20 cellular contexts compared by ENCODE assay signal in genomic region chr2:20565623-20566236, GRCh38.
DNase-seq lines count a peak whose midpoint lies in the region; ATAC-seq and TF ChIP-seq lines count a peak whose summit lies in the region.
"Had no signal": no experiment of that assay in that cellular context is flagged by ENCODE, and none has a peak within 500 bp of the region (broad histone marks: within the 10 kb centered on the region; RNA-seq: fewer than 3 reads in every experiment).

No MANE protein-coding gene starts in this region.

- H3K4me1 ChIP-seq in endodermal cell (ENCODE audit: control insufficient read depth, insufficient read depth, low read length) (no peaks in the 10 kb centered on the region), mesodermal cell (ENCODE audit: control insufficient read depth, insufficient read depth, low read length, poor library complexity, severe bottlenecking) (peaks cover 64% of the 10 kb centered on the region)

- H3K9me3 ChIP-seq in endodermal cell (ENCODE audit: control insufficient read depth, low read length) (no peaks in the 10 kb centered on the region), mesodermal cell (ENCODE audit: control insufficient read depth, low read length) (no peaks in the 10 kb centered on the region)

- peaks cover under 1% of the 10 kb centered on the region for H3K27me3 Mint-ChIP-seq in endodermal cell (ENCODE audit: insufficient read depth)
- H3K27me3 Mint-ChIP-seq: natural killer cell treated with Interleukin-12 subunit alpha and Interleukin-12 subunit beta and Interleukin-15 and Interleukin-18, amount 100 ng/mL, for 72 hours had no signal

- no peak overlapping the region for H3K27ac Mint-ChIP-seq in endodermal cell
- H3K27ac Mint-ChIP-seq: CD8-positive, alpha-beta memory T cell; natural killer cell treated with Interleukin-12 subunit alpha and Interleukin-12 subunit beta and Interleukin-15 and Interleukin-18, amount 100 ng/mL, for 72 hours had no signal

- peak; percentile 8 to 35 for DNase-seq in NCI-H526 (lab: John Stamatoyannopoulos, UW)
- peak; percentile 55 for DNase-seq in endodermal cell
- peak; percentile 83 for DNase-seq in renal cortical epithelial cell (ENCODE audit: low read depth)
- DNase-seq in stimulated activated CD4-positive, alpha-beta T cell treated with anti-CD3 and anti-CD28 coated beads, Interleukin-1b, Interleukin-23, amount 100 ng/mL, for 48 hours = no peak
- DNase-seq in COLO829 (ENCODE audit: low spot score) = no peak
- DNase-seq: activated CD4-positive, alpha-beta T cell treated with anti-CD3 and anti-CD28 coated beads for 1 hour; activated naive CD4-positive, alpha-beta T cell treated with anti-CD3 and anti-CD28 coated beads, Interleukin-2, amount 50 U/mL, for 16 hours; activated T-cell treated with anti-CD3 and anti-CD28 coated beads, Interleukin-2, amount 50 U/mL, for 48 hours; CD8-positive, alpha-beta memory T cell; DND-41; effector memory CD8-positive, alpha-beta T cell; head of caudate nucleus; KBM-7; NCI-H2171 treated with DMSO at 0.1 percent for 48 hours; NCI-H69 had no signal

- peak overlapping the region; percentile 80 for H3K27ac ChIP-seq in endodermal cell (ENCODE audit: low read depth, low read length)
- H3K27ac ChIP-seq in mesodermal cell (ENCODE audit: low read depth, low read length, severe bottlenecking) = peak overlapping the region; percentile 36

- TF ChIP-seq POLR2A in GM18505 (IDR thresholded peaks at IDR 0.05; ENCODE audit: borderline replicate concordance, extremely low read depth, insufficient read depth, insufficient read length) = no peak

- no peaks in the 10 kb centered on the region for H3K27me3 ChIP-seq in endodermal cell (ENCODE audit: control insufficient read depth, insufficient read depth, low read length, poor library complexity, severe bottlenecking)

- WGBS in endodermal cell (ENCODE audit: insufficient coverage in 1 of 2, insufficient read length in 1 of 2), 2 experiments = 80 to 87% methylated on average over 7 to 8 of the region's 8 CpGs
- WGBS in mesodermal cell (ENCODE audit: insufficient coverage in 2 of 2), 2 experiments = 89 to 97% methylated on average over 6 to 7 of the region's 8 CpGs

- no peak overlapping the region for H3K9ac ChIP-seq in endodermal cell (ENCODE audit: extremely low read depth, low read length, poor library complexity, severe bottlenecking)

- H3K36me3 ChIP-seq in endodermal cell (ENCODE audit: control insufficient read depth, insufficient read depth, low read length) = no peaks in the 10 kb centered on the region
- H3K36me3 ChIP-seq in mesodermal cell (ENCODE audit: control insufficient read depth, insufficient read depth, low read length) = no peaks in the 10 kb centered on the region

- no peak for TF ChIP-seq CTCF in endodermal cell (conservative IDR thresholded peaks at IDR 0.05)

- H3K4me3 Mint-ChIP-seq in endodermal cell = no peak overlapping the region
- H3K4me3 Mint-ChIP-seq: brain; CD8-positive, alpha-beta memory T cell; effector memory CD8-positive, alpha-beta T cell; natural killer cell treated with Interleukin-12 subunit alpha and Interleukin-12 subunit beta and Interleukin-15 and Interleukin-18, amount 100 ng/mL, for 72 hours had no signal

- no peak overlapping the region for H3K4me3 ChIP-seq in endodermal cell (ENCODE audit: low read length)
- no peak overlapping the region for H3K4me3 ChIP-seq in mesodermal cell (ENCODE audit: extremely low read depth, insufficient read depth, low read length, poor library complexity, severe bottlenecking)

- H3K36me3 Mint-ChIP-seq in endodermal cell (ENCODE audit: low read depth) = no peaks in the 10 kb centered on the region
- H3K36me3 Mint-ChIP-seq: brain; CD8-positive, alpha-beta memory T cell; natural killer cell treated with Interleukin-12 subunit alpha and Interleukin-12 subunit beta and Interleukin-15 and Interleukin-18, amount 100 ng/mL, for 72 hours had no signal

- H3K9me3 Mint-ChIP-seq in endodermal cell = no peaks in the 10 kb centered on the region
- H3K9me3 Mint-ChIP-seq: CD8-positive, alpha-beta memory T cell; effector memory CD8-positive, alpha-beta T cell; natural killer cell treated with Interleukin-12 subunit alpha and Interleukin-12 subunit beta and Interleukin-15 and Interleukin-18, amount 100 ng/mL, for 72 hours had no signal

- ATAC-seq in GM18505 (IDR thresholded peaks at IDR 0.05; ENCODE audit: unreplicated experiment) (no peak), GM18517 (IDR thresholded peaks at IDR 0.05; ENCODE audit: unreplicated experiment) (no peak)
- ATAC-seq: effector memory CD8-positive, alpha-beta T cell had no signal

- H3K4me1 Mint-ChIP-seq in endodermal cell = peaks cover 27% of the 10 kb centered on the region
- H3K4me1 Mint-ChIP-seq: CD8-positive, alpha-beta memory T cell had no signal

Comparison
In these comparisons a context has a peak if more than half of its experiments do, and no peak if none do; other contexts are left out.
1. DNase-seq: peak in NCI-H526 (2 of 2), endodermal cell (single experiment) and renal cortical epithelial cell (single experiment); none in stimulated activated CD4-positive, alpha-beta T cell treated with anti-CD3 and anti-CD28 coated beads, Interleukin-1b, Interleukin-23, amount 100 ng/mL, for 48 hours (single experiment) and COLO829 (single experiment).